15 cellular contexts compared by ENCODE assay signal in the genomic region with DNA sequence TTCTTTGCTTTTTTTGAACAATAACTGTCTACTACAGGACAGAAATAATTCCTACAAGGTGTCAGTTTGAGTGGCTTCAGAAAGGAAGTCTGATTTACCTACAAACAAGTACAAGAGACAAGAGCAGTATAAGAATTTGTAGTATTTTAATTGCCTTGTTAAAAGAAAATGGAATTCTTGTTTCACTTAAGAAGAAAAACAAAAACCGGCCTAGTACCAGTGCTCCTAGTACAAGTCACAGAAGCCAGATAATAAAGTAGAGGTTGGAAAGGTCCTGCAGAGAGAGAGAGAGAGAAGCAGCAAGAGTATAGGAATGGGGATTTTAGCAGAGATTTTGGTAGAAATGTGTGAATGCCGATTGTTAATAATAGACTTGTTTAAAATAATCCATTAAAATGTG. TPM values are rescaled to one million over a fixed set of nuclear protein-coding genes. Genes with fewer than 3 reads are reported as not detected.
DNase-seq lines count a peak whose midpoint lies in the region; ATAC-seq, FAIRE-seq and TF ChIP-seq lines count a peak whose summit lies in the region.
"Had no signal": no experiment of that assay in that cellular context is flagged by ENCODE, and none has a peak within 500 bp of the region (broad histone marks: within the 10 kb centered on the region; RNA-seq: fewer than 3 reads in every experiment).

No MANE protein-coding gene starts in this region.

- no peak for DNase-seq in activated naive CD4-positive, alpha-beta T cell treated with anti-CD3 and anti-CD28 coated beads for 36 hours
- DNase-seq in activated naive CD4-positive, alpha-beta T cell treated with Interleukin-2 at 50 U/mL for 16 hours: no peak
- no peak for DNase-seq in PC-3
- DNase-seq in astrocyte (ENCODE audit: low read depth): no peak
- DNase-seq in progenitor cell of endocrine pancreas (ENCODE audit: low spot score, unreplicated experiment): no peak
- no peak for DNase-seq in erythroblast (lab: John Stamatoyannopoulos, UW)
- DNase-seq in tibial nerve (ENCODE audit: low spot score in 2 of 2): no peak
- DNase-seq: colonic mucosa, DMS79, KG1, mammary epithelial cell, NCI-H1694, NCI-H524 treated with DMSO at 0.1 percent for 48 hours had no signal

- intact Hi-C loops in activated naive CD4-positive, alpha-beta T cell treated with anti-CD3 and anti-CD28 coated beads for 36 hours (cut with micrococcal nuclease): no loop called here
- intact Hi-C loops in PC-3 (cut with micrococcal nuclease): loop anchor here (5.0 kb wide), 1 partner anchor 292 kb away; no protein-coding TSS in a partner anchor

- H3K4me3 ChIP-seq in PC-3 (ENCODE audit: low read length): no peak overlapping the region
- no peak overlapping the region for H3K4me3 ChIP-seq in astrocyte (ENCODE audit: insufficient read depth, low read depth, low read length)
- H3K4me3 ChIP-seq in tibial nerve: no peak overlapping the region
- H3K4me3 ChIP-seq: colonic mucosa had no signal

- ATAC-seq in PC-3 (peak; percentile 11; the same call in 1 of the 2 replicates), HG03045 (IDR thresholded peaks at IDR 0.05; ENCODE audit: unreplicated experiment) (no peak)

- peaks cover 77% of the 10 kb centered on the region for H3K4me1 Mint-ChIP-seq in activated naive CD4-positive, alpha-beta T cell treated with anti-CD3 and anti-CD28 coated beads for 36 hours (ENCODE audit: low read depth)
- peaks cover 49% of the 10 kb centered on the region for H3K4me1 Mint-ChIP-seq in astrocyte (ENCODE audit: low read depth, unreplicated experiment)
- peaks cover 40% of the 10 kb centered on the region for H3K4me1 Mint-ChIP-seq in progenitor cell of endocrine pancreas (ENCODE audit: low read depth)

- no peaks in the 10 kb centered on the region for H3K9me3 Mint-ChIP-seq in activated naive CD4-positive, alpha-beta T cell treated with anti-CD3 and anti-CD28 coated beads for 36 hours
- H3K9me3 Mint-ChIP-seq in astrocyte (ENCODE audit: unreplicated experiment) (no peaks in the 10 kb centered on the region), progenitor cell of endocrine pancreas (ENCODE audit: low read depth) (no peaks in the 10 kb centered on the region)

- peaks cover 45% of the 10 kb centered on the region for H3K4me1 ChIP-seq in PC-3 (ENCODE audit: insufficient read depth, low read length)
- H3K4me1 ChIP-seq in astrocyte (ENCODE audit: insufficient read depth, low read length): peaks cover 6% of the 10 kb centered on the region
- H3K4me1 ChIP-seq in tibial nerve: peaks cover 0 to 86% (median 44%) of the 10 kb centered on the region in 4 donors

- TF ChIP-seq EP300 in tibial nerve (IDR thresholded peaks at IDR 0.05): no peak

- H3F3A ChIP-seq in PC-3 (ENCODE audit: low read length, unreplicated experiment): no peaks in the 10 kb centered on the region

- H3K4me3 Mint-ChIP-seq in activated naive CD4-positive, alpha-beta T cell treated with anti-CD3 and anti-CD28 coated beads for 36 hours: peak overlapping the region; percentile 8
- H3K4me3 Mint-ChIP-seq in astrocyte (ENCODE audit: unreplicated experiment): no peak overlapping the region
- no peak overlapping the region for H3K4me3 Mint-ChIP-seq in progenitor cell of endocrine pancreas (ENCODE audit: low read depth)

- no peak overlapping the region for H3K27ac ChIP-seq in PC-3 (ENCODE audit: low read length)
- H3K27ac ChIP-seq in astrocyte (ENCODE audit: low read depth, low read length): no peak overlapping the region
- peak overlapping the region in 2 of 4 donors; percentile 48 to 100 for H3K27ac ChIP-seq in tibial nerve
- H3K27ac ChIP-seq: colonic mucosa had no signal

- 19 to 26% methylated on average over 2 of the region's 2 CpGs for WGBS in tibial nerve, 2 donors

- peaks cover 25% of the 10 kb centered on the region for H4K20me1 ChIP-seq in PC-3 (ENCODE audit: low read length)
- H4K20me1 ChIP-seq in astrocyte (ENCODE audit: insufficient read depth, low read length): peaks cover 98% of the 10 kb centered on the region

- H3K36me3 ChIP-seq in PC-3 (ENCODE audit: low read depth, low read length) (no peaks in the 10 kb centered on the region), astrocyte (ENCODE audit: insufficient read depth, low read length) (no peaks in the 10 kb centered on the region), tibial nerve (no peaks in the 10 kb centered on the region)
- H3K36me3 ChIP-seq: colonic mucosa had no signal

- H3K27ac Mint-ChIP-seq in activated naive CD4-positive, alpha-beta T cell treated with anti-CD3 and anti-CD28 coated beads for 36 hours: peak overlapping the region; percentile 85
- H3K27ac Mint-ChIP-seq in astrocyte (ENCODE audit: unreplicated experiment): peak overlapping the region; percentile 60
- H3K27ac Mint-ChIP-seq in progenitor cell of endocrine pancreas: peak overlapping the region; percentile 1

- H3K36me3 Mint-ChIP-seq in activated naive CD4-positive, alpha-beta T cell treated with anti-CD3 and anti-CD28 coated beads for 36 hours (ENCODE audit: low read depth): peaks cover 10% of the 10 kb centered on the region
- H3K36me3 Mint-ChIP-seq in astrocyte (ENCODE audit: low read depth, unreplicated experiment): peaks cover 2% of the 10 kb centered on the region
- H3K36me3 Mint-ChIP-seq in progenitor cell of endocrine pancreas (ENCODE audit: insufficient read depth): no peaks in the 10 kb centered on the region

- no peaks in the 10 kb centered on the region for H3K9me3 ChIP-seq in PC-3 (ENCODE audit: low read length)
- H3K9me3 ChIP-seq in astrocyte (ENCODE audit: insufficient read depth, low read depth, low read length): no peaks in the 10 kb centered on the region
- no peaks in the 10 kb centered on the region for H3K9me3 ChIP-seq in tibial nerve
- H3K9me3 ChIP-seq: colonic mucosa had no signal

- TF ChIP-seq POLR2A in erythroblast (IDR thresholded peaks at IDR 0.05; ENCODE audit: low read length) (no peak), tibial nerve (IDR thresholded peaks at IDR 0.05) (no peak)

- POLR2A ChIA-PET in PC-3 (lab: Charles Lee; ENCODE audit: unreplicated experiment): no interaction called here

- TF ChIP-seq CTCF in PC-3 (conservative IDR thresholded peaks at IDR 0.05; ENCODE audit: low read depth, low read length) (no peak), astrocyte (IDR thresholded peaks at IDR 0.05; ENCODE audit: insufficient read depth, low read depth, low read length) (no peak), progenitor cell of endocrine pancreas (IDR thresholded peaks at IDR 0.05; ENCODE audit: unreplicated experiment) (no peak), tibial nerve (IDR thresholded peaks at IDR 0.05) (no peak)

- CTCF ChIA-PET in activated naive CD4-positive, alpha-beta T cell treated with anti-CD3 and anti-CD28 coated beads for 36 hours (lab: Charles Lee): interaction anchor here (1.0 to 2.4 kb wide), 4 partner anchors 9 to 296 kb away, joined by 3 to 10 read pairs (median 6); no protein-coding TSS in a partner anchor
- CTCF ChIA-PET in PC-3 (lab: Charles Lee): interaction anchor here (0.6 kb wide), 1 partner anchor 11 kb away, joined by 10 read pairs; no protein-coding TSS in a partner anchor

- no peaks in the 10 kb centered on the region for H3K9me2 ChIP-seq in PC-3 (replicated peaks; ENCODE audit: low read length)

- H3K79me2 ChIP-seq in PC-3 (ENCODE audit: low read length): peaks cover 100% of the 10 kb centered on the region
- peaks cover 100% of the 10 kb centered on the region for H3K79me2 ChIP-seq in astrocyte (ENCODE audit: insufficient read depth, low read length)

- H2AFZ ChIP-seq in PC-3 (ENCODE audit: low read length) (no peak overlapping the region), astrocyte (ENCODE audit: low read depth, low read length) (no peak overlapping the region)
- H2AFZ ChIP-seq: parathyroid adenoma had no signal

- no peaks in the 10 kb centered on the region for H3K27me3 Mint-ChIP-seq in activated naive CD4-positive, alpha-beta T cell treated with anti-CD3 and anti-CD28 coated beads for 36 hours (ENCODE audit: low read depth)
- no peaks in the 10 kb centered on the region for H3K27me3 Mint-ChIP-seq in astrocyte (ENCODE audit: low read depth, unreplicated experiment)
- H3K27me3 Mint-ChIP-seq in progenitor cell of endocrine pancreas: no peaks in the 10 kb centered on the region

- BruUV-seq in PC-3 (replicated peaks; lab: Mats Ljungman, UMichigan): no TSS peak

- FAIRE-seq in astrocyte (lab: Jason Lieb, UNC): no peak

- H3K27me3 ChIP-seq in PC-3 (ENCODE audit: low read length): no peaks in the 10 kb centered on the region
- H3K27me3 ChIP-seq in astrocyte (ENCODE audit: insufficient read depth, low read length): no peaks in the 10 kb centered on the region
- no peaks in the 10 kb centered on the region for H3K27me3 ChIP-seq in tibial nerve
- H3K27me3 ChIP-seq: colonic mucosa had no signal

- H3K9ac ChIP-seq in PC-3 (ENCODE audit: low read length) (no peak overlapping the region), astrocyte (ENCODE audit: low read length) (no peak overlapping the region)
- H3K9ac ChIP-seq: parathyroid adenoma had no signal

- H3K4me2 ChIP-seq in PC-3 (ENCODE audit: low read length) (peak overlapping the region; percentile 66; the same call in 1 of the 2 replicates), astrocyte (ENCODE audit: low read length) (no peak overlapping the region)

RNA-seq across cellular contexts. Expression of a gene that starts 6.4 kb away (rescaled TPM):
- 10 to 100 TPM; 62.1 to 66.7 TPM for total RNA-seq in activated naive CD4-positive, alpha-beta T cell treated with anti-CD3 and anti-CD28 coated beads for 36 hours
- 14.7 and 18.5 TPM in 2 replicates for total RNA-seq in PC-3 (2014; rRNA removed)
- total RNA-seq in astrocyte: 81.8 and 85.7 TPM in 2 replicates
- total RNA-seq in progenitor cell of endocrine pancreas: 58.0 and 60.0 TPM in 2 replicates
- 100 to 1,000 TPM in 1 of 4 donors, 10 to 100 TPM in 3; 57.5 to 101 (median 74.7) TPM for total RNA-seq in tibial nerve

Comparison
In these comparisons a context has a peak if more than half of its experiments do, and no peak if none do; other contexts are left out.
1. H3K27ac Mint-ChIP-seq: peak in every context shown above with its lines; median percentile 85 in activated naive CD4-positive, alpha-beta T cell treated with anti-CD3 and anti-CD28 coated beads for 36 hours; 60 in astrocyte; 1 in progenitor cell of endocrine pancreas.